Comparison of ENCODE assay signal across 29 cellular contexts in the genomic region with DNA sequence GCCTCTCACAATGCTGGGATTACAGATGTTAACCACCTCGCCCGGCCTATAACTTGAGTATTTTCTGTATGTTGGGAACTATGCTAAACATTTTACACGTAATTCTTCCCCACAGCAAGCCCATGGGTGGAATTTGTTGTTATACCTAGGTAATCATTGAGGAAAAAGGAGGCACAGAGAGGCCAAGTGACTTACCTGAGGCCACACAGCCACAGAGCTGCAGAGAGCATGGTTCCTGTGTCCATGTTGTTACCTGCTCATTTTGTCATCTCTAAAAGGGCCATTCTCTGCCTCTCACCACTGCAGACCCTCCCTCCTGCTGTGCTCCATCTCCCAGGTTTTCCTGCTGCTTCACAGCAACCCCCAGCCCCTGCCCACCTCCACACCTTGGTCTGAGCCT.
A peak's percentile ranks its signal among the peaks of the same experiment; 100 is the strongest.
DNase-seq lines count a peak whose midpoint lies in the region; ATAC-seq and TF ChIP-seq lines count a peak whose summit lies in the region.
"Had no signal": no experiment of that assay in that cellular context is flagged by ENCODE, and none has a peak within 500 bp of the region (broad histone marks: within the 10 kb centered on the region; RNA-seq: fewer than 3 reads in every experiment).

No MANE protein-coding gene starts in this region.

- no peak for TF ChIP-seq CTCF in nephron (IDR thresholded peaks at IDR 0.05; ENCODE audit: unreplicated experiment in 3 of 3)

- CTCF ChIA-PET in activated naive CD4-positive, alpha-beta T cell treated with anti-CD3 and anti-CD28 coated beads, Interleukin-2, amount 10 ng/mL, durations not matched to agents 7 days and 5 days (lab: Charles Lee): no interaction called here

- no peak for DNase-seq in activated naive CD4-positive, alpha-beta T cell treated with anti-CD3 and anti-CD28 coated beads, Interleukin-2, amount 10 ng/mL, durations not matched to agents 7 days and 5 days
- DNase-seq in activated naive CD4-positive, alpha-beta T cell treated with anti-CD3 and anti-CD28 coated beads, Interleukin-2, amount 50 U/mL, for 16 hours: no peak
- DNase-seq in T-helper 17 cell (no peak), NCI-H1417 treated with DMSO at 0.1 percent for 48 hours (lab: John Stamatoyannopoulos, UW) (no peak), T-helper 1 cell (no peak)
- DNase-seq: C1 segment of cervical spinal cord; Caco-2; CD8-positive, alpha-beta T cell; DMS 273 treated with DMSO at 0.1 percent for 48 hours; DMS79; EL; GDM1; H9; HFFc6; IMR-90; MM.1S; NCI-H1694; NCI-H2081; NCI-H226; NCI-H510A; NCI-H69; Right ventricle myocardium superior; RPMI8226 had no signal

- H3K4me3 ChIP-seq in stomach smooth muscle (ENCODE audit: low read length in 2 of 2): no peak overlapping the region
- H3K4me3 ChIP-seq: GM12878, GM23338, SJSA1 had no signal

- peak overlapping the region in 1 of 2 donors; percentile 29 for H3K9ac ChIP-seq in stomach smooth muscle (ENCODE audit: low read length in 2 of 2)
- H3K9ac ChIP-seq: KMS-11 had no signal

- no peak for ATAC-seq in T-helper 17 cell
- ATAC-seq: CD8-positive, alpha-beta T cell; GM12878; GM23338 had no signal

- peak overlapping the region; percentile 76 for H3K27ac ChIP-seq in stomach smooth muscle (ENCODE audit: low read length)
- H3K27ac ChIP-seq: KMS-11, SJSA1 had no signal

- no peaks in the 10 kb centered on the region for H3K27me3 ChIP-seq in stomach smooth muscle (ENCODE audit: control insufficient read depth in 1 of 2, insufficient read depth in 2 of 2, low read length in 2 of 2)
- H3K27me3 ChIP-seq: SJSA1 had no signal

- H3K36me3 ChIP-seq in stomach smooth muscle (ENCODE audit: control insufficient read depth in 2 of 2, insufficient read depth in 2 of 2, low read length in 2 of 2): peaks cover 26 to 39% of the 10 kb centered on the region in 2 donors

- H3K4me3 Mint-ChIP-seq in activated naive CD4-positive, alpha-beta T cell treated with anti-CD3 and anti-CD28 coated beads, Interleukin-2, amount 10 ng/mL, durations not matched to agents 7 days and 5 days: no peak overlapping the region
- no peak overlapping the region for H3K4me3 Mint-ChIP-seq in T-helper 17 cell
- H3K4me3 Mint-ChIP-seq in nephron: no peak overlapping the region
- H3K4me3 Mint-ChIP-seq: CD8-positive, alpha-beta T cell; GM23338; H9; HFFc6 had no signal

- peaks cover 39% of the 10 kb centered on the region for H3K4me1 ChIP-seq in stomach smooth muscle (ENCODE audit: control insufficient read depth, insufficient read depth, low read length)
- H3K4me1 ChIP-seq: Caco-2 had no signal

- peaks cover 3% of the 10 kb centered on the region for H3K9me3 Mint-ChIP-seq in activated naive CD4-positive, alpha-beta T cell treated with anti-CD3 and anti-CD28 coated beads, Interleukin-2, amount 10 ng/mL, durations not matched to agents 7 days and 5 days
- H3K9me3 Mint-ChIP-seq in nephron: no peaks in the 10 kb centered on the region
- H3K9me3 Mint-ChIP-seq: CD8-positive, alpha-beta T cell had no signal

- H3K36me3 Mint-ChIP-seq in activated naive CD4-positive, alpha-beta T cell treated with anti-CD3 and anti-CD28 coated beads, Interleukin-2, amount 10 ng/mL, durations not matched to agents 7 days and 5 days: peaks cover 60% of the 10 kb centered on the region
- H3K36me3 Mint-ChIP-seq in T-helper 17 cell (ENCODE audit: low read depth) (peaks cover 6% of the 10 kb centered on the region), nephron (ENCODE audit: low read depth) (peaks cover 70% of the 10 kb centered on the region)

- peak overlapping the region; percentile 69 for H3K27ac Mint-ChIP-seq in activated naive CD4-positive, alpha-beta T cell treated with anti-CD3 and anti-CD28 coated beads, Interleukin-2, amount 10 ng/mL, durations not matched to agents 7 days and 5 days
- H3K27ac Mint-ChIP-seq in T-helper 17 cell: peak overlapping the region; percentile 83
- peak overlapping the region in 2 of 3 experiments; percentile 33 to 61 for H3K27ac Mint-ChIP-seq in nephron
- H3K27ac Mint-ChIP-seq: CD8-positive, alpha-beta T cell; GM23338; H9; HFFc6 had no signal

- H3K27me3 Mint-ChIP-seq in activated naive CD4-positive, alpha-beta T cell treated with anti-CD3 and anti-CD28 coated beads, Interleukin-2, amount 10 ng/mL, durations not matched to agents 7 days and 5 days: no peaks in the 10 kb centered on the region
- H3K27me3 Mint-ChIP-seq in T-helper 17 cell: no peaks in the 10 kb centered on the region
- no peaks in the 10 kb centered on the region for H3K27me3 Mint-ChIP-seq in nephron (ENCODE audit: low read depth)

- H3K9me3 ChIP-seq in T-helper 17 cell (ENCODE audit: control insufficient read depth, low read length, poor library complexity, severe bottlenecking) (no peaks in the 10 kb centered on the region), stomach smooth muscle (ENCODE audit: control insufficient read depth in 2 of 2, low read length in 2 of 2) (peaks cover 0 to 10% of the 10 kb centered on the region in 2 donors)

- H3K4me1 Mint-ChIP-seq in activated naive CD4-positive, alpha-beta T cell treated with anti-CD3 and anti-CD28 coated beads, Interleukin-2, amount 10 ng/mL, durations not matched to agents 7 days and 5 days: no peaks in the 10 kb centered on the region
- H3K4me1 Mint-ChIP-seq in T-helper 17 cell: no peaks in the 10 kb centered on the region
- peaks cover 31% of the 10 kb centered on the region for H3K4me1 Mint-ChIP-seq in nephron
- H3K4me1 Mint-ChIP-seq: GM23338 had no signal
